7 cellular contexts compared by ENCODE assay signal in the genomic region with DNA sequence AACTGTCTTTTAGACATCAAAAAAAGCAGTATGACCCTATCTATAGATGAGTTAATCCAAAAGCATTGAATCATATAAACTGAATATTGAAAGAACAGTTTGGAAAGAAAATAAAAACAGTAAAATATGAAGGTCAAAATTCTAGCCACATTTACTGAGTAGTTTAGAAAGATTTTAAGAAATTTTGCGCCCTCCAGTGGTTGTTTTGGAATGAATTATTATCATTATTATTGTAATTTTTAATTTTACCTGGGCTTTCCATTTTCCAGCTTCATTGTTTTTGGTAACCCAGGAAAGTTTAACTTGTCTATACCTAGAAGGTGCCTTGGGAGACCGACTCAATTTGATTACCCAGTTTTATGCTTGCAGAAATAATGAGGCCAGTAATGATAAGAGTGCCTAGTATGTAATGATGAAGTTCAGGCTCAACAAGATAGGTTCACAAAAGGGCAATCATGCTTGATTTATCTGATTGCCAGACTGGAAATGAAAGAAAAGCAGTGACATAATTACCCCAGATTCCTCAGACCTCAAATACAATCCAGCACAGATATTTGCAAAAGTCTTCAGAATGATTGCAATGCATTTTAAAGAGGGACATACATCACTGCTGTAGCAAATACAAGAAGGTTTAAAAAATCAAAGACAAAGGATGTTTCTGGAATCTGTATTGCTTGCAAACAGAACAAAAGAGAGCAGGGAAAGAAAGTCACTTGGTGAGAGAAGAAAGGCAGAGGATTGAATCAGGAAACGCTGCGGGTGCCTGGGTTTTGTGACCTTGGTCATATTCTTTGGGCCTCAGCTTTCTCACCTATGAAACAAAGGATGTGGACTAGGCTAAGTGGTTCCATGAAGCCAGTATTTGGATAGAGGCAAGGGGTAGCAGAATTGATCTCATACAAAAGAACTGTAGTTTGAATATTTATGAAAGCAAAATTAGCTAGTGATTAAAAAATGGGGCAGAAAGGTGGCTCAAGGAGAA.
DNase-seq lines count a peak whose midpoint lies in the region; ATAC-seq, FAIRE-seq and TF ChIP-seq lines count a peak whose summit lies in the region.

No MANE protein-coding gene starts in this region.

- peak; percentile 29 for DNase-seq in NCI-H1417 treated with DMSO at 0.1 percent for 48 hours (lab: John Stamatoyannopoulos, UW)
- no peak for DNase-seq in neural crest cell (ENCODE audit: low read depth, low spot score)
- no peak for DNase-seq in stimulated activated CD4-positive, alpha-beta T cell treated with anti-CD3 and anti-CD28 coated beads, Interleukin-4, amount 100 ng/mL, for 1 hour
- no peak for DNase-seq in kidney

- H3K9ac ChIP-seq in kidney (ENCODE audit: low read length in 2 of 2), result no peak overlapping the region

- no peak for FAIRE-seq in kidney (lab: Jason Lieb, UNC)

- TF ChIP-seq CTCF in GM12873 (IDR thresholded peaks at IDR 0.05; ENCODE audit: insufficient read depth, low read depth, low read length, missing control alignments), result peak; percentile 10
- peak; percentile 65 to 84 for TF ChIP-seq CTCF in brain (conservative IDR thresholded peaks at IDR 0.05)
- TF ChIP-seq CTCF in neural crest cell (conservative IDR thresholded peaks at IDR 0.05), result peak; percentile 72
- TF ChIP-seq CTCF in kidney (IDR thresholded peaks at IDR 0.05; ENCODE audit: borderline replicate concordance, extremely low read depth, insufficient read depth), result no peak

- H3K36me3 ChIP-seq in kidney (ENCODE audit: control insufficient read depth in 1 of 2, insufficient read depth in 2 of 2, low read length in 2 of 2), result no peaks in the 10 kb centered on the region

- no peaks in the 10 kb centered on the region for H3K9me3 Mint-ChIP-seq in brain
- H3K9me3 Mint-ChIP-seq in neural crest cell, result no peaks in the 10 kb centered on the region

- no peaks in the 10 kb centered on the region for H3K9me3 ChIP-seq in kidney (ENCODE audit: control insufficient read depth in 1 of 2, low read length in 2 of 2)

- H3K27ac Mint-ChIP-seq in brain, result peak overlapping the region; percentile 93 to 100 (median 99)
- H3K27ac Mint-ChIP-seq in neural crest cell (ENCODE audit: unreplicated experiment), result peak overlapping the region; percentile 98

- no peak for ATAC-seq in GM19455 (IDR thresholded peaks at IDR 0.05; ENCODE audit: unreplicated experiment)

- intact Hi-C loops in kidney (cut with DNase I), result no loop called here

- H3K4me3 ChIP-seq in kidney (ENCODE audit: low read length in 2 of 2), result no peak overlapping the region

- H3K4me1 Mint-ChIP-seq in brain (peaks cover 55% of the 10 kb centered on the region), neural crest cell (peaks cover 48% of the 10 kb centered on the region)

- no peaks in the 10 kb centered on the region for H3K36me3 Mint-ChIP-seq in brain
- H3K36me3 Mint-ChIP-seq in neural crest cell (ENCODE audit: low read depth), result no peaks in the 10 kb centered on the region

- peaks cover 7% of the 10 kb centered on the region for H3K27me3 Mint-ChIP-seq in brain
- no peaks in the 10 kb centered on the region for H3K27me3 Mint-ChIP-seq in neural crest cell (ENCODE audit: low read depth)

- H3K4me3 Mint-ChIP-seq in brain, result peak overlapping the region; percentile 87 to 95 (median 89)
- H3K4me3 Mint-ChIP-seq in neural crest cell, result peak overlapping the region; percentile 79

- H3K27ac ChIP-seq in kidney (ENCODE audit: low read depth in 2 of 2, low read length in 2 of 2), result no peak overlapping the region

- H3K4me1 ChIP-seq in kidney (ENCODE audit: control insufficient read depth in 1 of 2, insufficient read depth in 1 of 2, low read depth in 1 of 2, low read length in 2 of 2), result no peaks in the 10 kb centered on the region
